1 cellular context compared by ENCODE assay signal in genomic region chr1:243367314-243367713, GRCh38.
TF ChIP-seq lines count a peak whose summit lies in the region.

No MANE protein-coding gene starts in this region.

TF ChIP-seq in HepG2, 621 proteins besides CTCF, POLR2A, EP300 and RAD21 (continued from another document):
- TF ChIP-seq ZNF318 (CRISPR knock-in tag; IDR thresholded peaks at IDR 0.05) (no peak), PTBP1 (IDR thresholded peaks at IDR 0.05; ENCODE audit: low read depth, low read length, poor library complexity, severe bottlenecking) (no peak), ZNF883 (CRISPR knock-in tag; IDR thresholded peaks at IDR 0.05; ENCODE audit: not compliant biosample characterization) (no peak), REXO4 (CRISPR knock-in tag; IDR thresholded peaks at IDR 0.05; ENCODE audit: borderline replicate concordance) (no peak), SETDB1 (CRISPR knock-in tag; IDR thresholded peaks at IDR 0.05; ENCODE audit: borderline replicate concordance) (no peak), ZNF704 (CRISPR knock-in tag; IDR thresholded peaks at IDR 0.05; ENCODE audit: borderline replicate concordance) (no peak), RCOR2 (CRISPR knock-in tag; IDR thresholded peaks at IDR 0.05) (no peak), FOXK1 (CRISPR knock-in tag; IDR thresholded peaks at IDR 0.05; ENCODE audit: borderline replicate concordance, low read depth) (no peak), PAWR (CRISPR knock-in tag; IDR thresholded peaks at IDR 0.05; ENCODE audit: borderline replicate concordance) (no peak), HMGXB4 (CRISPR knock-in tag; IDR thresholded peaks at IDR 0.05; ENCODE audit: borderline replicate concordance in 1 of 2, low read depth in 1 of 2) (no peak), CREB3 (CRISPR knock-in tag; IDR thresholded peaks at IDR 0.05) (no peak), CENPT (CRISPR knock-in tag; IDR thresholded peaks at IDR 0.05; ENCODE audit: low read depth) (no peak), ZNF557 (CRISPR knock-in tag; IDR thresholded peaks at IDR 0.05) (no peak)
